14 cellular contexts compared by ENCODE assay signal in genomic region chr1:100622966-100623762, GRCh38.
DNase-seq lines count a peak whose midpoint lies in the region; ATAC-seq and TF ChIP-seq lines count a peak whose summit lies in the region.
"Had no signal": no experiment of that assay in that cellular context is flagged by ENCODE, and none has a peak within 500 bp of the region (broad histone marks: within the 10 kb centered on the region; RNA-seq: fewer than 3 reads in every experiment).

No MANE protein-coding gene starts in this region.

- CTCF ChIA-PET in SK-N-SH (lab: Yijun Ruan, JAX), result no interaction called here

- in situ Hi-C loops in brain microvascular endothelial cell (cut with HindIII; ENCODE audit: low pct_ligation_motif_present, low sequenced_read_pairs), result loop anchor here (10.0 kb wide), 1 partner anchor 242 kb away; no protein-coding TSS in a partner anchor

- no peak for DNase-seq in SK-N-SH
- DNase-seq in brain microvascular endothelial cell, result peak; percentile 68
- peak; percentile 97 for DNase-seq in kidney glomerular epithelial cell (lab: John Stamatoyannopoulos, UW)
- DNase-seq in foreskin melanocyte, result no peak
- DNase-seq in effector CD8-positive, alpha-beta T cell (lab: John Stamatoyannopoulos, UW), result no peak
- no peak for DNase-seq in ascending aorta (ENCODE audit: low spot score in 2 of 2)
- DNase-seq in germinal center (ENCODE audit: low spot score), result no peak
- DNase-seq: activated B cell treated with CpG ODN at 0.5 μM for 24 hours; head of caudate nucleus; left cardiac atrium; naive thymus-derived CD8-positive, alpha-beta T cell; sigmoid colon had no signal

- H3K27ac ChIP-seq in SK-N-SH (ENCODE audit: low read depth in 2 of 2, low read length in 1 of 2) (peak overlapping the region in 1 of 2 experiments; percentile 95; a peak in 2 of 4 replicates), brain microvascular endothelial cell (peak overlapping the region; percentile 96), ascending aorta (peak overlapping the region in 1 of 2 donors; percentile 16)
- H3K27ac ChIP-seq: 22Rv1 had no signal

- WGBS in SK-N-SH (ENCODE audit: low lambda C conversion rate), result 44% methylated on average over 5 of the region's 5 CpGs

- H3K27me3 ChIP-seq in SK-N-SH (ENCODE audit: insufficient read depth) (no peaks in the 10 kb centered on the region), brain microvascular endothelial cell (replicated peaks) (no peaks in the 10 kb centered on the region), ascending aorta (no peaks in the 10 kb centered on the region)
- H3K27me3 ChIP-seq: sigmoid colon had no signal

- peaks cover 0 to 42% of the 10 kb centered on the region in 2 experiments for H3K4me1 ChIP-seq in SK-N-SH (ENCODE audit: control insufficient read depth in 1 of 2, insufficient read depth in 2 of 2, low read depth in 1 of 2, low read length in 1 of 2)
- H3K4me1 ChIP-seq in ascending aorta, result peaks cover 3% of the 10 kb centered on the region in 2 donors

- H3K36me3 ChIP-seq in SK-N-SH (replicated peaks in 1 of 2; ENCODE audit: control insufficient read depth in 1 of 2, insufficient read depth in 2 of 2, low read length in 1 of 2) (no peaks in the 10 kb centered on the region), brain microvascular endothelial cell (replicated peaks) (no peaks in the 10 kb centered on the region), ascending aorta (no peaks in the 10 kb centered on the region)
- H3K36me3 ChIP-seq: sigmoid colon had no signal

- TF ChIP-seq RAD21 in SK-N-SH (IDR thresholded peaks at IDR 0.05; ENCODE audit: low read length), result no peak

- POLR2A ChIA-PET in SK-N-SH (lab: Yijun Ruan, JAX), result no interaction called here

- H3K9me3 ChIP-seq in SK-N-SH, result no peaks in the 10 kb centered on the region
- H3K9me3 ChIP-seq in ascending aorta, result no peaks in the 10 kb centered on the region
- H3K9me3 ChIP-seq: sigmoid colon had no signal

- no peaks in the 10 kb centered on the region for H3K9me2 ChIP-seq in SK-N-SH

- peaks cover 18% of the 10 kb centered on the region for H3F3A ChIP-seq in SK-N-SH (replicated peaks; ENCODE audit: insufficient read depth)

- H4K20me1 ChIP-seq in SK-N-SH (ENCODE audit: insufficient read depth), result no peaks in the 10 kb centered on the region

- no peak for TF ChIP-seq CTCF in SK-N-SH (IDR thresholded peaks at IDR 0.05)
- TF ChIP-seq CTCF in brain microvascular endothelial cell (IDR thresholded peaks at IDR 0.05; ENCODE audit: low read depth, low read length, missing control alignments), result no peak
- no peak for TF ChIP-seq CTCF in ascending aorta (IDR thresholded peaks at IDR 0.05)

- TF ChIP-seq EP300 in SK-N-SH (IDR thresholded peaks at IDR 0.05; ENCODE audit: borderline replicate concordance in 1 of 2, low read depth in 1 of 2, low read length in 1 of 2), result no peak

- H3K4me3 ChIP-seq in SK-N-SH (ENCODE audit: low read depth in 2 of 2, low read length in 1 of 2) (no peak overlapping the region), brain microvascular endothelial cell (ENCODE audit: low read depth, low read length) (no peak overlapping the region), ascending aorta (no peak overlapping the region)
- H3K4me3 ChIP-seq: sigmoid colon had no signal

- intact Hi-C loops in ascending aorta (cut with DNase I), result no loop called here

- H3K9ac ChIP-seq in SK-N-SH, result peak overlapping the region; percentile 49

- no peak for ATAC-seq in SK-N-SH treated with all-trans-retinoic acid at 6 μM for 48 hours
- ATAC-seq: naive thymus-derived CD8-positive, alpha-beta T cell had no signal

- H2AFZ ChIP-seq in SK-N-SH (ENCODE audit: low read depth), result no peak overlapping the region

- no peaks in the 10 kb centered on the region for H3K79me2 ChIP-seq in SK-N-SH (ENCODE audit: insufficient read depth)

- H3K4me2 ChIP-seq in SK-N-SH, result no peak overlapping the region

TF ChIP-seq in SK-N-SH, 30 proteins besides CTCF, POLR2A, EP300 and RAD21:
- TF ChIP-seq SMC3 (IDR thresholded peaks at IDR 0.05; ENCODE audit: low read depth, low read length) (no peak), ZBTB33 (IDR thresholded peaks at IDR 0.05; ENCODE audit: borderline replicate concordance, low read depth) (no peak), USF2 (IDR thresholded peaks at IDR 0.05; ENCODE audit: borderline replicate concordance, low read depth, low read length) (no peak), MEF2A (IDR thresholded peaks at IDR 0.05; ENCODE audit: borderline replicate concordance, low read depth) (no peak), NFIC (IDR thresholded peaks at IDR 0.05; ENCODE audit: borderline replicate concordance) (no peak), SIN3A (IDR thresholded peaks at IDR 0.05; ENCODE audit: borderline replicate concordance, low read depth, low read length) (no peak), EZH2phosphoT487 (IDR thresholded peaks at IDR 0.05; ENCODE audit: borderline replicate concordance, low read depth) (no peak), ELF1 (IDR thresholded peaks at IDR 0.05) (no peak), YY1 (IDR thresholded peaks at IDR 0.05; ENCODE audit: low read depth) (no peak)

TF ChIP-seq in SK-N-SH treated with all-trans-retinoic acid at 6 μM for 48 hours, 23 proteins besides CTCF, POLR2A, EP300 and RAD21:
- TF ChIP-seq CSDC2 (CRISPR knock-in tag; IDR thresholded peaks at IDR 0.05), result no peak
- no peak for TF ChIP-seq ESRRG (CRISPR knock-in tag; IDR thresholded peaks at IDR 0.05)
- no peak for TF ChIP-seq ZFP3 (CRISPR knock-in tag; IDR thresholded peaks at IDR 0.05)
- no peak for TF ChIP-seq CSRNP3 (CRISPR knock-in tag; IDR thresholded peaks at IDR 0.05)
- TF ChIP-seq RARB (CRISPR knock-in tag; IDR thresholded peaks at IDR 0.05), result no peak
- no peak for TF ChIP-seq CREB5 (CRISPR knock-in tag; IDR thresholded peaks at IDR 0.05; ENCODE audit: low read depth)
- no peak for TF ChIP-seq TOX (CRISPR knock-in tag; IDR thresholded peaks at IDR 0.05; ENCODE audit: borderline replicate concordance)
- TF ChIP-seq ZFP30 (CRISPR knock-in tag; IDR thresholded peaks at IDR 0.05), result no peak
- TF ChIP-seq OSR1 (CRISPR knock-in tag; IDR thresholded peaks at IDR 0.05), result no peak

Comparison
In these comparisons a context has a peak if more than half of its experiments do, and no peak if none do; other contexts are left out.
1. DNase-seq: peak in brain microvascular endothelial cell (single experiment) and kidney glomerular epithelial cell (single experiment); none in SK-N-SH (single experiment), foreskin melanocyte (single experiment), effector CD8-positive, alpha-beta T cell (single experiment), ascending aorta (0 of 2) and germinal center (single experiment).